In genomic region chr9:79220666-79221065, GRCh38 we compare ENCODE assay signal across 1 cellular context.
TF ChIP-seq lines count a peak whose summit lies in the region.

No MANE protein-coding gene starts in this region.

TF ChIP-seq in IMR-90, 13 proteins besides CTCF, POLR2A, EP300 and RAD21 (continued from another document):
- TF ChIP-seq MXI1 (IDR thresholded peaks at IDR 0.05; ENCODE audit: borderline replicate concordance, low read depth, low read length) (no peak), ELK1 (IDR thresholded peaks at IDR 0.05; ENCODE audit: borderline replicate concordance, low read depth, low read length) (no peak), NFE2L2 (IDR thresholded peaks at IDR 0.05; ENCODE audit: low read depth, low read length) (no peak), CEBPB (IDR thresholded peaks at IDR 0.05; ENCODE audit: low read depth, low read length) (no peak), FOS (IDR thresholded peaks at IDR 0.05; ENCODE audit: low read depth, low read length) (no peak)
